Comparison of ENCODE assay signal across 8 cellular contexts in genomic region chr10:102449321-102450123, GRCh38. TPM values are rescaled to one million over a fixed set of nuclear protein-coding genes. Genes with fewer than 3 reads are reported as not detected.
DNase-seq lines count a peak whose midpoint lies in the region; ATAC-seq, FAIRE-seq and TF ChIP-seq lines count a peak whose summit lies in the region.

No MANE protein-coding gene starts in this region.

- H3K14ac ChIP-seq in H1 (ENCODE audit: insufficient read length), result peak overlapping the region; percentile 64

- peak overlapping the region; percentile 93; the same call in 1 of the 2 replicates for H2AK5ac ChIP-seq in H1 (ENCODE audit: low read depth, low read length)

- H2BK20ac ChIP-seq in H1 (ENCODE audit: low read length), result no peak overlapping the region

- H3K23ac ChIP-seq in H1 (ENCODE audit: insufficient read length), result peak overlapping the region; percentile 36

- H2BK12ac ChIP-seq in H1 (ENCODE audit: low read depth, low read length), result peak overlapping the region; percentile 80; the same call in 1 of the 2 replicates

- H3K36me3 ChIP-seq in H1 (ENCODE audit: control insufficient read depth in 2 of 4, insufficient read depth in 4 of 4, low read length in 3 of 4) (peaks cover 0 to 20% (median 2%) of the 10 kb centered on the region in 4 experiments; a peak in 4 of 8 replicates), mucosa of stomach (ENCODE audit: control insufficient read depth, insufficient read depth, low read length) (peaks cover 5% of the 10 kb centered on the region)

- no peak for TF ChIP-seq RAD21 in H1 (IDR thresholded peaks at IDR 0.05 in 1 of 2, conservative IDR thresholded peaks at IDR 0.05 in 1 of 2; ENCODE audit: low read depth in 2 of 2, low read length in 2 of 2)

- no peak for FAIRE-seq in H1 (lab: Jason Lieb, UNC)

- peaks cover 3% of the 10 kb centered on the region; the same call in 1 of the 2 replicates for H3K79me1 ChIP-seq in H1 (ENCODE audit: low read depth, low read length)

- H4K8ac ChIP-seq in H1 (ENCODE audit: extremely low read depth, insufficient read depth, low read length), result peak overlapping the region; percentile 89; the same call in 1 of the 2 replicates

- H4K91ac ChIP-seq in H1 (replicated peaks; ENCODE audit: insufficient read length, low read length), result peak overlapping the region; percentile 97

- H3K9ac ChIP-seq in H1 (replicated peaks in 1 of 4; ENCODE audit: extremely low read depth in 1 of 4, low read depth in 3 of 4, low read length in 3 of 4) (peak overlapping the region; percentile 62 to 96 (median 86)), mucosa of stomach (ENCODE audit: low read length) (peak overlapping the region; percentile 82)

- H4K20me1 ChIP-seq in H1 (replicated peaks in 1 of 2; ENCODE audit: control insufficient read depth in 1 of 2, insufficient read depth in 2 of 2, low read length in 2 of 2), result peaks cover 0 to 2% of the 10 kb centered on the region in 2 experiments

- H3K4me2 ChIP-seq in H1 (ENCODE audit: insufficient read depth in 1 of 2, low read depth in 2 of 2, low read length in 2 of 2), result peak overlapping the region; percentile 99 to 100

- H3K4me1 ChIP-seq in H1 (replicated peaks in 1 of 4; ENCODE audit: control insufficient read depth in 3 of 4, insufficient read depth in 4 of 4, low read length in 3 of 4), result peaks cover 5 to 23% (median 13%) of the 10 kb centered on the region in 4 experiments
- peaks cover 14% of the 10 kb centered on the region for H3K4me1 ChIP-seq in mucosa of stomach (ENCODE audit: control insufficient read depth, insufficient read depth, low read length)

- H4K5ac ChIP-seq in H1 (ENCODE audit: insufficient read length, low read depth, low read length), result peak overlapping the region; percentile 85

- no peak for TF ChIP-seq EP300 in H1 (IDR thresholded peaks at IDR 0.05; ENCODE audit: borderline replicate concordance in 1 of 2, low read depth in 2 of 2, low read length in 2 of 2)

- peak overlapping the region; percentile 66 for H2AFZ ChIP-seq in H1 (ENCODE audit: low read length)

- peak overlapping the region; percentile 82 for H3K4ac ChIP-seq in H1 (replicated peaks; ENCODE audit: insufficient read length, low read depth, low read length)

- peak overlapping the region; percentile 98; the same call in 1 of the 2 replicates for H2BK15ac ChIP-seq in H1 (ENCODE audit: low read length)

- H3K18ac ChIP-seq in H1 (ENCODE audit: extremely low read depth, low read length), result peak overlapping the region; percentile 99

- WGBS in H1 (ENCODE audit: extremely low coverage in 1 of 2, insufficient coverage in 1 of 2, insufficient read length in 1 of 2, insufficient replicate concordance in 2 of 2, low coverage in 1 of 2, low lambda C conversion rate in 2 of 2, missing lambda C conversion rate in 1 of 2), 2 experiments, result 10% methylated on average over 28 of the region's 30 CpGs; no CpG with 5 or more reads in 1 of the 2 experiments

- no peaks in the 10 kb centered on the region for H3K27me3 ChIP-seq in H1 (replicated peaks in 1 of 4; ENCODE audit: control insufficient read depth in 3 of 4, extremely low read depth in 1 of 4, insufficient read depth in 3 of 4, low read length in 3 of 4)
- no peaks in the 10 kb centered on the region for H3K27me3 ChIP-seq in mucosa of stomach (ENCODE audit: control insufficient read depth, insufficient read depth, low read length)

- DNase-seq in SIG-M5 treated with dmso at 0.1 percent for 504 hours (lab: John Stamatoyannopoulos, UW; ENCODE audit: unreplicated experiment), result peak; percentile 59
- no peak for DNase-seq in SIG-M5 (lab: John Stamatoyannopoulos, UW)
- peak; percentile 63 for DNase-seq in NCI-H774 (lab: John Stamatoyannopoulos, UW)
- DNase-seq in activated CD8-positive, alpha-beta memory T cell treated with anti-CD3 and anti-CD28 coated beads for 24 hours, result peak; percentile 88
- peak in 1 of 2 experiments; percentile 74 for DNase-seq in H1 (ENCODE audit: low read depth in 1 of 2, low spot score in 2 of 2)
- peak; percentile 82 to 87 for DNase-seq in stimulated activated CD8-positive, alpha-beta memory T cell treated with anti-CD3 and anti-CD28 coated beads, Interleukin-7, amount 100 ng/mL, for 4 hours (ENCODE audit: low read depth in 2 of 2)

- no peak for TF ChIP-seq CTCF in H1 (IDR thresholded peaks at IDR 0.05; ENCODE audit: control extremely low read depth in 1 of 3, insufficient read depth in 1 of 3, low read depth in 1 of 3, low read length in 3 of 3)

- ATAC-seq in HG03354 (IDR thresholded peaks at IDR 0.05; ENCODE audit: poor library complexity, severe bottlenecking, unreplicated experiment), result peak; percentile 61

- H3K79me2 ChIP-seq in H1 (ENCODE audit: control insufficient read depth in 1 of 2, insufficient read depth in 2 of 2, low read length in 2 of 2), result peaks cover 0 to 18% of the 10 kb centered on the region in 2 experiments; a peak in 2 of 4 replicates

- H3K23me2 ChIP-seq in H1 (ENCODE audit: low read depth, low read length), result peaks cover 9% of the 10 kb centered on the region

- peak overlapping the region; percentile 87 to 99 (median 98) for H3K4me3 ChIP-seq in H1 (ENCODE audit: extremely low read depth in 1 of 4, insufficient read depth in 2 of 4, low read depth in 3 of 4, low read length in 4 of 4)
- H3K4me3 ChIP-seq in mucosa of stomach (ENCODE audit: low read length), result peak overlapping the region; percentile 82

- H2BK120ac ChIP-seq in H1 (replicated peaks; ENCODE audit: low read depth, low read length), result peak overlapping the region; percentile 79

- CTCF ChIA-PET in H1 (lab: Charles Lee; ENCODE audit: partially characterized antibody), result interaction anchor here (0.7 to 5.0 kb wide), 16 partner anchors 13 to 218 kb away, joined by 3 to 38 read pairs (median 4); partner anchors contain the start of genes FBXL15 and PITX3

- peak overlapping the region; percentile 72 for H3K27ac ChIP-seq in H1 (ENCODE audit: low read depth, low read length)

- no peak; a peak in 1 of 3 replicates for TF ChIP-seq POLR2A in H1 (IDR thresholded peaks at IDR 0.05; ENCODE audit: control extremely low read depth in 1 of 2, low read depth in 2 of 2, low read length in 2 of 2)

- H3K9me3 ChIP-seq in H1 (ENCODE audit: insufficient read depth in 2 of 2, low read depth in 1 of 2, low read length in 1 of 2) (no peaks in the 10 kb centered on the region), mucosa of stomach (ENCODE audit: control insufficient read depth, low read length) (no peaks in the 10 kb centered on the region)

- POLR2A ChIA-PET in H1 (lab: Charles Lee; ENCODE audit: partially characterized antibody), result interaction anchor here (0.7 to 6.7 kb wide), 11 partner anchors 9 to 134 kb away, joined by 3 to 75 read pairs (median 7); partner anchors contain the start of genes CUEDC2 and FBXL15

- peak overlapping the region; percentile 96 for H2BK5ac ChIP-seq in H1 (ENCODE audit: low read depth, low read length)

- peak overlapping the region; percentile 83 for H3K56ac ChIP-seq in H1 (replicated peaks; ENCODE audit: insufficient read length, low read depth, low read length)

RNA-seq across cellular contexts. Expression of gene C10orf95, which starts 1.8 kb away (rescaled TPM):
- 0.34 and 0.44 TPM in 2 replicates for total RNA-seq in H1 (2021; fragmentation: NEBNext Ultra II Directional; extraction: Animal tissue kit (Norgen Biotek cat#: 25700))
- 0.48 and 0.80 TPM in 2 replicates for polyA plus RNA-seq in H1 (2011; rRNA removed)
- polyA plus RNA-seq in H1 (2011; cell fraction: cytosol; rRNA removed), result 0.41 TPM
- 0.40 TPM for polyA plus RNA-seq in H1 (2011; cell fraction: nucleus; rRNA removed)
- polyA plus RNA-seq in H1 (2012, experiment 1 of 2), result 1.8 to 2.5 TPM (median 2.2 TPM) in 4 replicates
- 0.34 TPM for polyA plus RNA-seq in H1 (2012, experiment 2 of 2)
- polyA plus RNA-seq in H1 (2013, experiment 1 of 2), result 0.32 TPM
- 0.35 TPM for polyA plus RNA-seq in H1 (2013, experiment 2 of 2)
- polyA minus RNA-seq in H1 (2011; rRNA and poly(A)+ RNA removed), result 0.49 and 0.76 TPM in 2 replicates
- not detected for polyA minus RNA-seq in H1 (2011; cell fraction: cytosol; rRNA and poly(A)+ RNA removed)
- polyA minus RNA-seq in H1 (2011; cell fraction: nucleus; rRNA and poly(A)+ RNA removed), result not detected

RNA-seq across cellular contexts. Expression of gene CUEDC2, which starts 17.1 kb away (rescaled TPM):
- total RNA-seq in H1 (2021; fragmentation: NEBNext Ultra II Directional; extraction: Animal tissue kit (Norgen Biotek cat#: 25700)), result 41.7 and 43.6 TPM in 2 replicates
- 55.2 and 66.7 TPM in 2 replicates for polyA plus RNA-seq in H1 (2011; rRNA removed)
- 64.7 TPM for polyA plus RNA-seq in H1 (2011; cell fraction: cytosol; rRNA removed)
- polyA plus RNA-seq in H1 (2011; cell fraction: nucleus; rRNA removed), result 85.7 TPM
- 34.9 to 55.7 TPM (median 49.6 TPM) in 4 replicates for polyA plus RNA-seq in H1 (2012, experiment 1 of 2)
- polyA plus RNA-seq in H1 (2012, experiment 2 of 2), result 50.4 TPM
- polyA plus RNA-seq in H1 (2013, experiment 1 of 2), result 59.5 TPM
- polyA plus RNA-seq in H1 (2013, experiment 2 of 2), result 62.0 TPM
- polyA minus RNA-seq in H1 (2011; rRNA and poly(A)+ RNA removed), result 15.2 and 16.5 TPM in 2 replicates
- 25.0 TPM for polyA minus RNA-seq in H1 (2011; cell fraction: cytosol; rRNA and poly(A)+ RNA removed)
- 17.6 TPM for polyA minus RNA-seq in H1 (2011; cell fraction: nucleus; rRNA and poly(A)+ RNA removed)

RNA-seq across cellular contexts. Expression of gene FBXL15, which starts 28.9 kb away (rescaled TPM):
- total RNA-seq in H1 (2021; fragmentation: NEBNext Ultra II Directional; extraction: Animal tissue kit (Norgen Biotek cat#: 25700)), result 11.3 and 15.4 TPM in 2 replicates
- 22.6 and 29.2 TPM in 2 replicates for polyA plus RNA-seq in H1 (2011; rRNA removed)
- polyA plus RNA-seq in H1 (2011; cell fraction: cytosol; rRNA removed), result 24.4 TPM
- polyA plus RNA-seq in H1 (2011; cell fraction: nucleus; rRNA removed), result 29.1 TPM
- polyA plus RNA-seq in H1 (2012, experiment 1 of 2), result 6.3 to 17.2 TPM (median 16.5 TPM) in 4 replicates
- polyA plus RNA-seq in H1 (2012, experiment 2 of 2), result 12.9 TPM
- polyA plus RNA-seq in H1 (2013, experiment 1 of 2), result 8.9 TPM
- 8.0 TPM for polyA plus RNA-seq in H1 (2013, experiment 2 of 2)
- polyA minus RNA-seq in H1 (2011; rRNA and poly(A)+ RNA removed), result 1.7 and 1.8 TPM in 2 replicates
- 9.8 TPM for polyA minus RNA-seq in H1 (2011; cell fraction: cytosol; rRNA and poly(A)+ RNA removed)
- 9.6 TPM for polyA minus RNA-seq in H1 (2011; cell fraction: nucleus; rRNA and poly(A)+ RNA removed)

RNA-seq across cellular contexts. Expression of gene PSD, which starts 30.9 kb away (rescaled TPM):
- total RNA-seq in H1 (2021; fragmentation: NEBNext Ultra II Directional; extraction: Animal tissue kit (Norgen Biotek cat#: 25700)), result 5.6 and 6.0 TPM in 2 replicates
- polyA plus RNA-seq in H1 (2011; rRNA removed), result 5.4 and 8.0 TPM in 2 replicates
- polyA plus RNA-seq in H1 (2011; cell fraction: cytosol; rRNA removed), result 6.0 TPM
- 30.7 TPM for polyA plus RNA-seq in H1 (2011; cell fraction: nucleus; rRNA removed)
- polyA plus RNA-seq in H1 (2012, experiment 1 of 2), result 5.8 to 8.4 TPM (median 7.1 TPM) in 4 replicates
- 4.3 TPM for polyA plus RNA-seq in H1 (2012, experiment 2 of 2)
- polyA plus RNA-seq in H1 (2013, experiment 1 of 2), result 4.1 TPM
- 2.9 TPM for polyA plus RNA-seq in H1 (2013, experiment 2 of 2)
- polyA minus RNA-seq in H1 (2011; rRNA and poly(A)+ RNA removed), result 2.6 and 3.0 TPM in 2 replicates
- 2.9 TPM for polyA minus RNA-seq in H1 (2011; cell fraction: cytosol; rRNA and poly(A)+ RNA removed)
- polyA minus RNA-seq in H1 (2011; cell fraction: nucleus; rRNA and poly(A)+ RNA removed), result 9.0 TPM

RNA-seq across cellular contexts. Expression of gene ACTR1A, which starts 53.0 kb away (rescaled TPM):
- 86.3 and 88.0 TPM in 2 replicates for total RNA-seq in H1 (2021; fragmentation: NEBNext Ultra II Directional; extraction: Animal tissue kit (Norgen Biotek cat#: 25700))
- polyA plus RNA-seq in H1 (2011; rRNA removed), result 78.6 and 79.7 TPM in 2 replicates
- 82.7 TPM for polyA plus RNA-seq in H1 (2011; cell fraction: cytosol; rRNA removed)
- polyA plus RNA-seq in H1 (2011; cell fraction: nucleus; rRNA removed), result 137 TPM
- polyA plus RNA-seq in H1 (2012, experiment 1 of 2), result 70.2 to 86.1 TPM (median 80.4 TPM) in 4 replicates
- polyA plus RNA-seq in H1 (2012, experiment 2 of 2), result 89.0 TPM
- 46.5 TPM for polyA plus RNA-seq in H1 (2013, experiment 1 of 2)
- polyA plus RNA-seq in H1 (2013, experiment 2 of 2), result 47.5 TPM
- polyA minus RNA-seq in H1 (2011; rRNA and poly(A)+ RNA removed), result 141 and 153 TPM in 2 replicates
- polyA minus RNA-seq in H1 (2011; cell fraction: cytosol; rRNA and poly(A)+ RNA removed), result 62.0 TPM
- 56.7 TPM for polyA minus RNA-seq in H1 (2011; cell fraction: nucleus; rRNA and poly(A)+ RNA removed)
